1 cellular context compared by ENCODE assay signal in the genomic region with DNA sequence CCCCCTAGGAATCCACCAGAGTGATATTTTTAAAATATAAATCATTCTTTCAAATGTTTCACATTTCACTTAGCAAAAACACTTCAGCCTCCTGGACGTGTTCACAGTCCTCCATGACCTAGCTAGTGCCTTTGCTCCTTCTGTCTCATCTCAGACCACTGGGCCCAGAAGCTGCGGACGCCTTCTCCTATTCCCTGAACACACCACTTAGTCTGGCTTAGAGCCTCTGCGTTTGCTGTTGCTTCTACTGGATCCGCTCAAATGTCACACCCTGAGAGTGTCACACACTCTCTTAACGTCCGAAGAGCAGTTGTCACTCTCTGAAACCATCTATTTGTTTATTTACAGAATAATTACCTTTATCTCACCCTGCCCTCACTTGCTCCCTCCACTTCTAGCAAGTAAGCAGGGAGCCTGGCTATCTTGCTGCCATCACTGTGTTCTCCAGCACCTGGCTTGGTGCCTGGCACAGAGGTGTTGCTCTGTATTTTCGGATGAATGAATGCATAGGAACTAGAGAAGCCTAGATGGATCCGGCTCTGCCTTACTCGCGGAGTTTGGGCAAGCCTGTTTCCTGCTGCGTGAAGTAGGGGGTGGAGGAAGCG.
TF ChIP-seq lines count a peak whose summit lies in the region.

No MANE protein-coding gene starts in this region.

TF ChIP-seq in IMR-90, 13 proteins besides CTCF, POLR2A, EP300 and RAD21 (continued from another document):
- TF ChIP-seq, protein P1, sequence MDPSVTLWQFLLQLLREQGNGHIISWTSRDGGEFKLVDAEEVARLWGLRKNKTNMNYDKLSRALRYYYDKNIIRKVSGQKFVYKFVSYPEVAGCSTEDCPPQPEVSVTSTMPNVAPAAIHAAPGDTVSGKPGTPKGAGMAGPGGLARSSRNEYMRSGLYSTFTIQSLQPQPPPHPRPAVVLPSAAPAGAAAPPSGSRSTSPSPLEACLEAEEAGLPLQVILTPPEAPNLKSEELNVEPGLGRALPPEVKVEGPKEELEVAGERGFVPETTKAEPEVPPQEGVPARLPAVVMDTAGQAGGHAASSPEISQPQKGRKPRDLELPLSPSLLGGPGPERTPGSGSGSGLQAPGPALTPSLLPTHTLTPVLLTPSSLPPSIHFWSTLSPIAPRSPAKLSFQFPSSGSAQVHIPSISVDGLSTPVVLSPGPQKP (IDR thresholded peaks at IDR 0.05; ENCODE audit: borderline replicate concordance, low read depth, low read length): no peak
